3 cellular contexts compared by ENCODE assay signal in the genomic region with DNA sequence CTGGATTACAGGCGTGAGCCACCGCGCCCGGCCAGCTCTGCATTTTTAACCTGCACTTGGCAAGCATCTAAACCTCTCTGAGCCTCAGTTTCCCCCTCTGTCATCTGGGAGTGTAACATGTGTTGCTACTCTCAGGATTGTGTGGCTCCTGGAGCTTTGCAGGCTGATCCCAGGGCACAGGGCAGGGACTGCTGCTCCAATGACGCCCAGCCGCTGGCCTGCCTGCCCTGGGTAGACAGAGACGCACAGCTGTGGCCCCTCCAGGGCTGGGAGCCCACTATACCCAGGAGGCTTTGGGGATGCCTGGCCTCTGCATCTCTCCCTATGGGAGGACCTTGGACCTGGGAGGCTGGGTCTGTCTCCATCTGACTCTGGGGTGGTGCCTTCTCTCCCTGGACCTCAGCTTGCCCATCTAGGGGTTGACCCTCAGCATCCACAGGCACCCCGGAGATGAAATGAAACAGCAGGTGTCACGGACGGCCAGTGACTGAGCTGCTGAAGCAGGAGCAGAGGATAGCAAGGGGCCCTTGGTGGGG.
TF ChIP-seq lines count a peak whose summit lies in the region.

No MANE protein-coding gene starts in this region.

TF ChIP-seq in liver, 16 proteins besides CTCF, POLR2A, EP300 and RAD21:
- TF ChIP-seq ZBTB33 (IDR thresholded peaks at IDR 0.05), result no peak
- TF ChIP-seq HNF4A (conservative IDR thresholded peaks at IDR 0.05), result no peak
- no peak for TF ChIP-seq FOXA1 (IDR thresholded peaks at IDR 0.05)
- no peak for TF ChIP-seq MAX (IDR thresholded peaks at IDR 0.05)
- TF ChIP-seq EGR1 (IDR thresholded peaks at IDR 0.05; ENCODE audit: low read depth in 2 of 2), result no peak
- no peak for TF ChIP-seq RXRA (IDR thresholded peaks at IDR 0.05)
- TF ChIP-seq HNF4G (IDR thresholded peaks at IDR 0.05), result no peak
- no peak for TF ChIP-seq YY1 (IDR thresholded peaks at IDR 0.05)
- no peak for TF ChIP-seq SP1 (IDR thresholded peaks at IDR 0.05)
- no peak for TF ChIP-seq JUND (IDR thresholded peaks at IDR 0.05)
- TF ChIP-seq TAF1 (conservative IDR thresholded peaks at IDR 0.05), result no peak
- TF ChIP-seq GABPA (IDR thresholded peaks at IDR 0.05 in 1 of 2, conservative IDR thresholded peaks at IDR 0.05 in 1 of 2), result no peak
- no peak for TF ChIP-seq ATF3 (IDR thresholded peaks at IDR 0.05)
TF ChIP-seq in liver: peak in this region for 0.

TF ChIP-seq in HepG2, 621 proteins besides CTCF, POLR2A, EP300 and RAD21:
- TF ChIP-seq ZNF784 (CRISPR knock-in tag; IDR thresholded peaks at IDR 0.05; ENCODE audit: borderline replicate concordance), result no peak
- no peak for TF ChIP-seq THYN1 (CRISPR knock-in tag; IDR thresholded peaks at IDR 0.05; ENCODE audit: borderline replicate concordance, low read depth)

TF ChIP-seq in H1, 55 proteins besides CTCF, POLR2A, EP300 and RAD21:
- TF ChIP-seq MAFK (IDR thresholded peaks at IDR 0.05; ENCODE audit: low read depth, low read length) (no peak), GABPA (IDR thresholded peaks at IDR 0.05; ENCODE audit: borderline replicate concordance, insufficient read depth, low read length) (no peak), SP4 (IDR thresholded peaks at IDR 0.05; ENCODE audit: low read length) (no peak), CREB1 (IDR thresholded peaks at IDR 0.05) (no peak), BRCA1 (IDR thresholded peaks at IDR 0.05; ENCODE audit: low read depth, low read length) (no peak), RBBP5 (IDR thresholded peaks at IDR 0.05; ENCODE audit: borderline replicate concordance, low read depth, low read length) (no peak), KDM5A (IDR thresholded peaks at IDR 0.05; ENCODE audit: low read length) (no peak), SAP30 (IDR thresholded peaks at IDR 0.05; ENCODE audit: insufficient read depth, insufficient replicate concordance, low read length) (no peak), CEBPB (IDR thresholded peaks at IDR 0.05; ENCODE audit: low read depth, low read length) (no peak), ASH2L (IDR thresholded peaks at IDR 0.05; ENCODE audit: low read length) (no peak), GTF2F1 (IDR thresholded peaks at IDR 0.05; ENCODE audit: borderline replicate concordance, low read depth, low read length) (no peak), RXRA (IDR thresholded peaks at IDR 0.05; ENCODE audit: insufficient read depth, low read depth, low read length) (no peak)
